Comparison of ENCODE assay signal across 8 cellular contexts in genomic region chr4:2468464-2469191, GRCh38. TPM values are rescaled to one million over a fixed set of nuclear protein-coding genes. Genes with fewer than 3 reads are reported as not detected.
DNase-seq lines count a peak whose midpoint lies in the region; ATAC-seq and TF ChIP-seq lines count a peak whose summit lies in the region.

Gene RNF4 (plus strand): TSS chr4:2469106. CDS start chr4:2490494, 21,388 bp downstream.

- no peak for TF ChIP-seq CTCF in HFF-Myc (IDR thresholded peaks at IDR 0.05; ENCODE audit: low read depth, low read length, missing control alignments)
- TF ChIP-seq CTCF in gastroesophageal sphincter (IDR thresholded peaks at IDR 0.05) = no peak

- H3K27ac Mint-ChIP-seq in activated naive CD4-positive, alpha-beta T cell treated with anti-CD3 and anti-CD28 coated beads for 36 hours = peak within 1 kb of the TSS; percentile 98

- TF ChIP-seq EP300 in gastroesophageal sphincter (IDR thresholded peaks at IDR 0.05) = no peak

- CTCF ChIA-PET in activated naive CD4-positive, alpha-beta T cell treated with anti-CD3 and anti-CD28 coated beads for 36 hours (lab: Charles Lee) = interaction anchor here (0.7 to 1.6 kb wide), 5 partner anchors 12 to 253 kb away, joined by 3 to 5 read pairs (median 3); no protein-coding TSS in a partner anchor

- no peaks in the 10 kb centered on the region for H3K9me3 ChIP-seq in gastroesophageal sphincter

- H3K36me3 Mint-ChIP-seq in activated naive CD4-positive, alpha-beta T cell treated with anti-CD3 and anti-CD28 coated beads for 36 hours (ENCODE audit: low read depth) = peaks cover 45% of the 10 kb centered on the region

- ATAC-seq in gastroesophageal sphincter = peak; percentile 98

- peak within 1 kb of the TSS; percentile 93 for H3K4me3 ChIP-seq in HFF-Myc (replicated peaks; ENCODE audit: low read depth, low read length)
- peak within 1 kb of the TSS; percentile 88 to 89 for H3K4me3 ChIP-seq in gastroesophageal sphincter

- no peaks in the 10 kb centered on the region for H3K27me3 Mint-ChIP-seq in activated naive CD4-positive, alpha-beta T cell treated with anti-CD3 and anti-CD28 coated beads for 36 hours (ENCODE audit: low read depth)

- peak within 1 kb of the TSS; percentile 97 for H3K4me3 Mint-ChIP-seq in activated naive CD4-positive, alpha-beta T cell treated with anti-CD3 and anti-CD28 coated beads for 36 hours

- DNase-seq in GM03348 (ENCODE audit: low spot score) = peak; percentile 98
- peak; percentile 83 for DNase-seq in HFF-Myc (ENCODE audit: extremely low read depth, low read depth)
- peak; percentile 98 for DNase-seq in NAMALWA (ENCODE audit: low spot score)
- DNase-seq in SK-N-DZ (ENCODE audit: low spot score) = peak; percentile 95
- peak; percentile 98 for DNase-seq in activated naive CD4-positive, alpha-beta T cell treated with anti-CD3 and anti-CD28 coated beads for 36 hours
- DNase-seq in non-pigmented ciliary epithelial cell (ENCODE audit: low read depth) = peak; percentile 83
- DNase-seq in superior temporal gyrus (ENCODE audit: extremely low spot score) = peak; percentile 97

- H3K4me1 Mint-ChIP-seq in activated naive CD4-positive, alpha-beta T cell treated with anti-CD3 and anti-CD28 coated beads for 36 hours (ENCODE audit: low read depth) = peaks cover 47% of the 10 kb centered on the region

- TF ChIP-seq POLR2A in gastroesophageal sphincter (IDR thresholded peaks at IDR 0.05) = peak; percentile 47 to 55

- intact Hi-C loops in activated naive CD4-positive, alpha-beta T cell treated with anti-CD3 and anti-CD28 coated beads for 36 hours (cut with micrococcal nuclease) = loop anchor here (1.0 to 10.0 kb wide), 14 partner anchors 17 to 744 kb away; partner anchors contain the start of genes CFAP99, FAM193A, GRK4 and HAUS3

- H3K36me3 ChIP-seq in gastroesophageal sphincter = peaks cover 0 to 23% of the 10 kb centered on the region in 2 donors

- H3K27ac ChIP-seq in gastroesophageal sphincter = peak within 1 kb of the TSS; percentile 76 to 97 (median 94)

- 0% methylated on average over 13 of the region's 73 CpGs; no CpG with 5 or more reads in 1 of the 2 donors for WGBS in gastroesophageal sphincter (ENCODE audit: low coverage in 1 of 2), 2 donors

- H3K4me1 ChIP-seq in gastroesophageal sphincter = peaks cover 0 to 46% (median 13%) of the 10 kb centered on the region in 3 donors

- H3K27me3 ChIP-seq in gastroesophageal sphincter = no peaks in the 10 kb centered on the region

- H3K9me3 Mint-ChIP-seq in activated naive CD4-positive, alpha-beta T cell treated with anti-CD3 and anti-CD28 coated beads for 36 hours = no peaks in the 10 kb centered on the region

RNA-seq across cellular contexts. Expression of gene RNF4, which starts in this region (rescaled TPM):
- polyA plus RNA-seq in SK-N-DZ (2014; cell fraction: cytosol; rRNA removed) = 40.6 and 63.2 TPM in 2 replicates
- 31.6 and 34.1 TPM in 2 replicates for polyA plus RNA-seq in SK-N-DZ (2014; cell fraction: nucleus; rRNA removed)
- total RNA-seq in activated naive CD4-positive, alpha-beta T cell treated with anti-CD3 and anti-CD28 coated beads for 36 hours = 10 to 100 TPM; 69.2 to 73.1 TPM
- total RNA-seq in gastroesophageal sphincter = 10 to 100 TPM; 30.2 to 64.3 (median 43.1) TPM

Comparison
In these comparisons a context has a peak if more than half of its experiments do, and no peak if none do; other contexts are left out.
1. Peak in every context shown above with its lines: DNase-seq, ATAC-seq, H3K4me3 ChIP-seq and H3K27ac ChIP-seq.